16 cellular contexts compared by ENCODE assay signal in the genomic region with DNA sequence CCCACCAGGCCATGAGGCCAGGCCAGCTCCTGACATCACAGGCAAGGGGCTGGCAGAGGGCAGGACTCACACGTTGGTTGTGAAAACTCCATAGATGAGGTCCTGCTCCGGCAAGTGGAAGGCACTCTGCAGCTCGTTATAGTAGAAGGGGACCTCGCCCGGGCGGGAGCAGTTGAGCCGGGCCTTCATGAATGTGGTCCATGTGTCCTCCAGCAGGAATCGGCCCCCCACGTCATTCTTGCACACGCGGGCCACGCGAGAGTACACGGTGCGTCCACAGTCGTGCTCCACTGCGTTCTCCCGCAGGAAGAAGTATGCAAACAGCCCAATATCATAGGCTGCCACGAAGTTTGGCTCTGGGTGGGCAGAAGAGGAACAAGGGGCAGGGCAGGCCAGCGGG.
DNase-seq lines count a peak whose midpoint lies in the region; ATAC-seq and TF ChIP-seq lines count a peak whose summit lies in the region.
"Had no signal": no experiment of that assay in that cellular context is flagged by ENCODE, and none has a peak within 500 bp of the region (broad histone marks: within the 10 kb centered on the region; RNA-seq: fewer than 3 reads in every experiment).

No MANE protein-coding gene starts in this region.

- no peaks in the 10 kb centered on the region for H3K9me3 Mint-ChIP-seq in activated CD8-positive, alpha-beta memory T cell treated with anti-CD3 and anti-CD28 coated beads, Interleukin-2, amount 10 ng/mL, durations not matched to agents 7 days and 5 days (ENCODE audit: low read depth)
- no peaks in the 10 kb centered on the region for H3K9me3 Mint-ChIP-seq in neural progenitor cell
- H3K9me3 Mint-ChIP-seq: CD4-positive, alpha-beta T cell had no signal

- H3K4me3 Mint-ChIP-seq in activated CD8-positive, alpha-beta memory T cell treated with anti-CD3 and anti-CD28 coated beads, Interleukin-2, amount 10 ng/mL, durations not matched to agents 7 days and 5 days, result no peak overlapping the region
- H3K4me3 Mint-ChIP-seq in neural progenitor cell, result no peak overlapping the region
- H3K4me3 Mint-ChIP-seq: CD4-positive, alpha-beta T cell had no signal

- TF ChIP-seq EP300 in upper lobe of left lung (IDR thresholded peaks at IDR 0.05), result no peak

- H3K27me3 Mint-ChIP-seq in activated CD8-positive, alpha-beta memory T cell treated with anti-CD3 and anti-CD28 coated beads, Interleukin-2, amount 10 ng/mL, durations not matched to agents 7 days and 5 days, result peaks cover 21% of the 10 kb centered on the region
- H3K27me3 Mint-ChIP-seq in neural progenitor cell (ENCODE audit: insufficient read depth, low read depth), result peaks cover 7% of the 10 kb centered on the region

- H3K27ac Mint-ChIP-seq in activated CD8-positive, alpha-beta memory T cell treated with anti-CD3 and anti-CD28 coated beads, Interleukin-2, amount 10 ng/mL, durations not matched to agents 7 days and 5 days, result no peak overlapping the region
- no peak overlapping the region for H3K27ac Mint-ChIP-seq in neural progenitor cell
- H3K27ac Mint-ChIP-seq: CD4-positive, alpha-beta T cell had no signal

- no peak overlapping the region for H3K27ac ChIP-seq in upper lobe of left lung
- no peak overlapping the region for H3K27ac ChIP-seq in neural progenitor cell
- H3K27ac ChIP-seq: 22Rv1, A549, C4-2B, GM23248 had no signal

- no peaks in the 10 kb centered on the region for H3K79me2 ChIP-seq in neural progenitor cell (ENCODE audit: low read depth)

- no peak overlapping the region for H3K4me2 ChIP-seq in neural progenitor cell
- H3K4me2 ChIP-seq: A549 had no signal

- H3K27me3 ChIP-seq in upper lobe of left lung, result peaks cover 0 to 14% (median 4%) of the 10 kb centered on the region in 4 donors
- H3K27me3 ChIP-seq in neural progenitor cell, result peaks cover 30% of the 10 kb centered on the region

- H3K4me1 Mint-ChIP-seq in activated CD8-positive, alpha-beta memory T cell treated with anti-CD3 and anti-CD28 coated beads, Interleukin-2, amount 10 ng/mL, durations not matched to agents 7 days and 5 days, result peaks cover 3% of the 10 kb centered on the region
- H3K4me1 Mint-ChIP-seq in neural progenitor cell, result peaks cover 13% of the 10 kb centered on the region

- no peaks in the 10 kb centered on the region for H3F3A ChIP-seq in neural progenitor cell (ENCODE audit: low read depth)

- no peak for ATAC-seq in activated CD8-positive, alpha-beta memory T cell treated with anti-CD3 and anti-CD28 coated beads, Interleukin-2, amount 10 ng/mL, durations not matched to agents 7 days and 5 days
- ATAC-seq in left cardiac atrium (no peak), upper lobe of left lung (ENCODE audit: low FRiP score in 2 of 2) (no peak)
- ATAC-seq: A549 had no signal

- H3K9me3 ChIP-seq in upper lobe of left lung (no peaks in the 10 kb centered on the region), neural progenitor cell (ENCODE audit: low read depth) (no peaks in the 10 kb centered on the region)
- H3K9me3 ChIP-seq: A549, Caco-2, HAP-1 had no signal

- intact Hi-C loops in cardiac septum (cut with DNase I), result no loop called here
- intact Hi-C loops in left cardiac atrium (cut with DNase I), result no loop called here

- H3K4me3 ChIP-seq in upper lobe of left lung (no peak overlapping the region), neural progenitor cell (no peak overlapping the region)
- H3K4me3 ChIP-seq: A549, GM23248, HAP-1 had no signal

- peaks cover 15% of the 10 kb centered on the region for H4K20me1 ChIP-seq in neural progenitor cell (ENCODE audit: low read depth)

- WGBS in upper lobe of left lung, 2 donors, result 91 to 92% methylated on average over 16 to 20 of the region's 20 CpGs

- CTCF ChIA-PET in activated CD8-positive, alpha-beta memory T cell treated with anti-CD3 and anti-CD28 coated beads, Interleukin-2, amount 10 ng/mL, durations not matched to agents 7 days and 5 days (lab: Charles Lee), result interaction anchor here (1.2 kb wide), 1 partner anchor 16 kb away, joined by 3 read pairs; no protein-coding TSS in a partner anchor

- no peaks in the 10 kb centered on the region for H3K36me3 ChIP-seq in upper lobe of left lung
- H3K36me3 ChIP-seq in neural progenitor cell, result no peaks in the 10 kb centered on the region
- H3K36me3 ChIP-seq: HAP-1 had no signal

- no peak overlapping the region for H2AFZ ChIP-seq in neural progenitor cell (replicated peaks)
- H2AFZ ChIP-seq: GM23248 had no signal

- no peaks in the 10 kb centered on the region for H3K36me3 Mint-ChIP-seq in activated CD8-positive, alpha-beta memory T cell treated with anti-CD3 and anti-CD28 coated beads, Interleukin-2, amount 10 ng/mL, durations not matched to agents 7 days and 5 days
- peaks cover 5% of the 10 kb centered on the region for H3K36me3 Mint-ChIP-seq in neural progenitor cell

- TF ChIP-seq POLR2A in upper lobe of left lung (IDR thresholded peaks at IDR 0.05), result no peak

- DNase-seq in activated CD8-positive, alpha-beta memory T cell treated with anti-CD3 and anti-CD28 coated beads, Interleukin-2, amount 50 U/mL, for 48 hours, result peak; percentile 15
- no peak for DNase-seq in activated CD8-positive, alpha-beta memory T cell treated with anti-CD3 and anti-CD28 coated beads, Interleukin-2, amount 10 ng/mL, durations not matched to agents 7 days and 5 days
- DNase-seq in cardiac septum (ENCODE audit: low spot score), result peak; percentile 41
- DNase-seq in left cardiac atrium, result no peak
- DNase-seq in upper lobe of left lung, result peak; percentile 16 to 64
- no peak for DNase-seq in NCI-H1092 (lab: John Stamatoyannopoulos, UW)
- DNase-seq in neural progenitor cell (ENCODE audit: low spot score), result no peak
- DNase-seq: AML-193; Caco-2; CD4-positive, alpha-beta T cell; GDM1; GM23248 had no signal

- H3K9ac ChIP-seq in neural progenitor cell, result no peak overlapping the region
- H3K9ac ChIP-seq: GM23248 had no signal

- peaks cover 6 to 11% (median 7%) of the 10 kb centered on the region in 4 donors for H3K4me1 ChIP-seq in upper lobe of left lung
- H3K4me1 ChIP-seq in neural progenitor cell, result peaks cover 8% of the 10 kb centered on the region
- H3K4me1 ChIP-seq: A549, Caco-2 had no signal

- no peak for TF ChIP-seq CTCF in upper lobe of left lung (IDR thresholded peaks at IDR 0.05)
- TF ChIP-seq CTCF in neural progenitor cell (IDR thresholded peaks at IDR 0.05), result no peak

Comparison
In these comparisons a context has a peak if more than half of its experiments do, and no peak if none do; other contexts are left out.
1. DNase-seq: peak in activated CD8-positive, alpha-beta memory T cell treated with anti-CD3 and anti-CD28 coated beads, Interleukin-2, amount 50 U/mL, for 48 hours (single experiment), cardiac septum (single experiment) and upper lobe of left lung (2 of 2); none in activated CD8-positive, alpha-beta memory T cell treated with anti-CD3 and anti-CD28 coated beads, Interleukin-2, amount 10 ng/mL, durations not matched to agents 7 days and 5 days (single experiment), left cardiac atrium (single experiment), NCI-H1092 (single experiment) and neural progenitor cell (single experiment).